In the genomic region with DNA sequence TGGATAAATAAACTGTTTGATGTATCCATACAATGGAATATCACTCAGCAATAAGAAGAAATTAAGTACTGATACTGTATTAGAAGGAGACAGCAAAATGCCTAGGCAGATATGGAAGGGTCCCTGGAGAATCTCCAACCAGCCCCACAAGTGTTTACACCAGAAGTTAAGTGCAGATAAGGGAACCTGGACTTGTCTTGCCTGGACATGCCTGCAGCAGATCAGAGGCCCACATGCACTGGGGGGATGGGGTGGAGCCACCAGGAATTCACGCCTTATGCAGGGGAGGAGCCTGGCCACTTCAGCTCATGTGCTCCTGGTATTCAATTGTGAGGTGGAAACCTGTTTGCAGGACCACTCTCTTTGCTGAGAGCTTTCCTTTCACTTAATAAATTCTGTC, we compare ENCODE assay signal across 1 cellular context.
TF ChIP-seq lines count a peak whose summit lies in the region.
"Not testable (repeated sequence)": the region's sequence is repeated elsewhere in the genome, so short reads cannot be mapped to it uniquely, and the experiment has no call there.

No MANE protein-coding gene starts in this region.

TF ChIP-seq in K562, 482 proteins besides CTCF, POLR2A, EP300 and RAD21 (continued from another document):
- TF ChIP-seq MNT (conservative IDR thresholded peaks at IDR 0.05): peak in 1 of 2 experiments; percentile 70; a peak in 2 of 4 replicates
- TF ChIP-seq NFIC (IDR thresholded peaks at IDR 0.05): peak; percentile 91
- 0 out of 2 replicates have a peak, but pooled peaks have one; percentile 13 for TF ChIP-seq EGR1 (conservative IDR thresholded peaks at IDR 0.05)
- TF ChIP-seq JUND (IDR thresholded peaks at IDR 0.05; ENCODE audit: borderline replicate concordance, low read depth, low read length): 0 out of 2 replicates have a peak, but pooled peaks have one; percentile 9
- not testable (repeated sequence) for TF ChIP-seq JUND (tag; IDR thresholded peaks at IDR 0.05; ENCODE audit: borderline replicate concordance, low read depth, low read length); MYC (CRISPR knock-in tag; IDR thresholded peaks at IDR 0.05; ENCODE audit: borderline replicate concordance, low read depth); TEAD4 (CRISPR knock-in tag; IDR thresholded peaks at IDR 0.05; ENCODE audit: borderline replicate concordance)
- TF ChIP-seq CXXC5 (CRISPR knock-in tag; IDR thresholded peaks at IDR 0.05): peak; percentile 65
- TF ChIP-seq PHB2 (IDR thresholded peaks at IDR 0.05; ENCODE audit: low read depth): peak; percentile 71
- peak; percentile 89 for TF ChIP-seq TCF3 (CRISPR knock-in tag; IDR thresholded peaks at IDR 0.05)
- TF ChIP-seq VEZF1 (CRISPR knock-in tag; IDR thresholded peaks at IDR 0.05): peak; percentile 41; the same call in 1 of the 2 replicates
- peak; percentile 95 for TF ChIP-seq CBFA2T3 (IDR thresholded peaks at IDR 0.05)
- TF ChIP-seq TAL1 (IDR thresholded peaks at IDR 0.05): peak; percentile 95
- peak; percentile 72 for TF ChIP-seq STAT5A (IDR thresholded peaks at IDR 0.05; ENCODE audit: borderline replicate concordance, low read length)
- peak; percentile 95 for TF ChIP-seq CBFA2T2 (conservative IDR thresholded peaks at IDR 0.05)
- TF ChIP-seq NCOR1 (IDR thresholded peaks at IDR 0.05): peak; percentile 92
- peak; percentile 73 for TF ChIP-seq LEF1 (IDR thresholded peaks at IDR 0.05)
- TF ChIP-seq NCOA1 (IDR thresholded peaks at IDR 0.05; ENCODE audit: low read depth): peak; percentile 55; the same call in 1 of the 2 replicates
- peak; percentile 37 for TF ChIP-seq HDAC3 (IDR thresholded peaks at IDR 0.05; ENCODE audit: borderline replicate concordance, partially characterized antibody)
- peak; percentile 70; the same call in 1 of the 2 replicates for TF ChIP-seq DMBX1 (CRISPR knock-in tag; IDR thresholded peaks at IDR 0.05; ENCODE audit: borderline replicate concordance)
- TF ChIP-seq MYC (IDR thresholded peaks at IDR 0.05; ENCODE audit: low read depth, low read length): peak; percentile 70; the same call in 1 of the 2 replicates
- TF ChIP-seq TFAP4 (CRISPR knock-in tag; IDR thresholded peaks at IDR 0.05; ENCODE audit: borderline replicate concordance): peak; percentile 19; the same call in 1 of the 2 replicates
- peak; percentile 50; the same call in 1 of the 2 replicates for TF ChIP-seq PML (IDR thresholded peaks at IDR 0.05; ENCODE audit: low read length)
- peak; percentile 96 for TF ChIP-seq ARID1B (IDR thresholded peaks at IDR 0.05)
- 0 out of 2 replicates have a peak, but pooled peaks have one; percentile 36 for TF ChIP-seq EP400 (IDR thresholded peaks at IDR 0.05)
- peak; percentile 83 for TF ChIP-seq TEAD4 (IDR thresholded peaks at IDR 0.05; ENCODE audit: low read length)
- TF ChIP-seq GATA2 (CRISPR knock-in tag; IDR thresholded peaks at IDR 0.05): peak; percentile 77
- peak in 1 of 2 experiments; percentile 67; a peak in 2 of 4 replicates for TF ChIP-seq RCOR1 (IDR thresholded peaks at IDR 0.05; ENCODE audit: borderline replicate concordance in 1 of 2, low read depth in 2 of 2, low read length in 2 of 2)
- TF ChIP-seq KLF16 (IDR thresholded peaks at IDR 0.05): peak; percentile 86
- peak in 1 of 2 experiments; percentile 67; a peak in 3 of 4 replicates for TF ChIP-seq KDM1A (IDR thresholded peaks at IDR 0.05)
- TF ChIP-seq SMARCA4 (IDR thresholded peaks at IDR 0.05): peak; percentile 92
- peak; percentile 85 to 88 for TF ChIP-seq TRIM24 (IDR thresholded peaks at IDR 0.05)
